11 cellular contexts compared by ENCODE assay signal in the genomic region with DNA sequence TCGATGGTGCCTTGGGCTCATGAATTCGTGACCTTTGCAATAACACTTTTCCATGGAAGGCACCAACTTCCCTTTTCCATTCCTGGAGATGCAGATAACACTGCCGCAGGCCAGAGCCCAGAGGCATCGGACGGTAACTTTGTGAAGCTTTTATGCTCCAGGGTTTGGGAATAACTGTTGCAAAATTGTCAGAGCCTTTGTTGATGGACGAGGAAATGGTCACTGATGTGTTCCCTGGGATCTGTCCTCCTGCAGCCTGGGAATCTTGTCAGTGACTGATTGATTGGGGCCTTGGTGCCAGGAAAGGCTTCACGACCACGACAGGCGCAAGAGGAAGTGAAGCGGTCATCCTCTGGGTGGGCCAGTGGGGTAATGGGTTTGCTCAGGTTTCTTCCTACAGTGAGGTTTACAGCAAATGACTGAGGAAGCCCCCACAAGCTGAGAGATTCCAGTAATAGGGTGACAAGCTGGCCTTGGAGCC. TPM values are rescaled to one million over a fixed set of nuclear protein-coding genes. Genes with fewer than 3 reads are reported as not detected.
DNase-seq lines count a peak whose midpoint lies in the region; ATAC-seq and TF ChIP-seq lines count a peak whose summit lies in the region.
"Had no signal": no experiment of that assay in that cellular context is flagged by ENCODE, and none has a peak within 500 bp of the region (broad histone marks: within the 10 kb centered on the region; RNA-seq: fewer than 3 reads in every experiment).

No MANE protein-coding gene starts in this region.

- H2AFZ ChIP-seq in osteoblast (ENCODE audit: low read length) (no peak overlapping the region), GM23248 (no peak overlapping the region), OCI-LY7 (ENCODE audit: low read length) (no peak overlapping the region)

- TF ChIP-seq CTCF in dorsolateral prefrontal cortex (IDR thresholded peaks at IDR 0.05 in 54 of 56, conservative IDR thresholded peaks at IDR 0.05 in 2 of 56; ENCODE audit: low read depth in 1 of 56, partially characterized antibody in 56 of 56) (no peak), osteoblast (IDR thresholded peaks at IDR 0.05; ENCODE audit: extremely low read depth, low read depth, low read length) (no peak), OCI-LY7 (conservative IDR thresholded peaks at IDR 0.05; ENCODE audit: low read length) (no peak)

- POLR2A ChIA-PET in OCI-LY7 (lab: Charles Lee), result no interaction called here

- H3K79me2 ChIP-seq in osteoblast (ENCODE audit: insufficient read depth, low read length) (peaks cover 54% of the 10 kb centered on the region), GM23248 (ENCODE audit: insufficient read depth) (peaks cover 43% of the 10 kb centered on the region), OCI-LY7 (ENCODE audit: insufficient read depth, low read depth, low read length) (no peaks in the 10 kb centered on the region)

- H3K27me3 ChIP-seq in BLaER1 (no peaks in the 10 kb centered on the region), dorsolateral prefrontal cortex (no peaks in the 10 kb centered on the region), osteoblast (ENCODE audit: insufficient read depth, low read length) (no peaks in the 10 kb centered on the region), GM23248 (replicated peaks; ENCODE audit: insufficient read depth) (no peaks in the 10 kb centered on the region)

- CTCF ChIA-PET in OCI-LY7 (lab: Charles Lee; ENCODE audit: unreplicated experiment), result no interaction called here

- DNase-seq in LHCN-M2 (ENCODE audit: low read depth) (peak; percentile 32), dorsolateral prefrontal cortex (no peak), osteoblast (ENCODE audit: insufficient read length, low spot score, missing footprints) (no peak), GM23248 (no peak), OCI-LY7 (ENCODE audit: low spot score) (no peak)
- DNase-seq: activated CD8-positive, alpha-beta memory T cell treated with anti-CD3 and anti-CD28 coated beads, Interleukin-2, amount 50 U/mL, for 48 hours; GOT3; NCI-H1694 treated with DMSO at 0.1 percent for 48 hours had no signal

- H3K9ac ChIP-seq in BLaER1 (no peak overlapping the region), GM23248 (no peak overlapping the region)

- H3K4me2 ChIP-seq in BLaER1, result peak overlapping the region; percentile 46
- peak overlapping the region; percentile 52 for H3K4me2 ChIP-seq in osteoblast (ENCODE audit: insufficient read depth, low read length)
- H3K4me2 ChIP-seq in GM23248 (ENCODE audit: unreplicated experiment), result no peak overlapping the region
- H3K4me2 ChIP-seq in OCI-LY7 (ENCODE audit: low read length), result no peak overlapping the region

- H3K36me3 ChIP-seq in BLaER1 (peaks cover 72% of the 10 kb centered on the region), osteoblast (ENCODE audit: insufficient read depth, low read length) (peaks cover 25% of the 10 kb centered on the region), GM23248 (ENCODE audit: low read depth) (0 out of 2 replicates have a peak, but pooled peaks cover 8% of the 10 kb centered on the region), OCI-LY7 (ENCODE audit: insufficient read depth, low read length) (peaks cover 50% of the 10 kb centered on the region)

- WGBS in GM23248 (ENCODE audit: low coverage in 1 of 2, low lambda C conversion rate in 2 of 2, missing lambda C conversion rate in 2 of 2), 2 experiments, result 91 to 92% methylated on average over 10 of the region's 10 CpGs

- no TSS peak for BruUV-seq in OCI-LY7 (replicated peaks; lab: Mats Ljungman, UMichigan)

- H3K9me3 ChIP-seq in BLaER1, result no peaks in the 10 kb centered on the region
- H3K9me3 ChIP-seq in osteoblast (ENCODE audit: low read depth, low read length), result no peaks in the 10 kb centered on the region
- no peaks in the 10 kb centered on the region for H3K9me3 ChIP-seq in GM23248 (ENCODE audit: low read depth)
- no peaks in the 10 kb centered on the region for H3K9me3 ChIP-seq in OCI-LY7 (ENCODE audit: low read length)

- H3K27ac ChIP-seq in BLaER1 (0 out of 2 replicates have a peak overlapping the region, but pooled peaks have one; percentile 52), dorsolateral prefrontal cortex (peak overlapping the region in 55 of 59 donors; percentile 44 to 91 (median 82)), osteoblast (ENCODE audit: low read depth, low read length) (peak overlapping the region; percentile 83), GM23248 (no peak overlapping the region), OCI-LY7 (ENCODE audit: low read depth, low read length, poor library complexity, severe bottlenecking) (no peak overlapping the region)

- H3F3A ChIP-seq in GM23248 (ENCODE audit: insufficient read depth), result 0 out of 2 replicates have a peak, but pooled peaks cover 4% of the 10 kb centered on the region

- peaks cover 67% of the 10 kb centered on the region for H3K4me1 ChIP-seq in BLaER1
- H3K4me1 ChIP-seq in osteoblast (ENCODE audit: insufficient read depth, low read length), result peaks cover 33% of the 10 kb centered on the region
- peaks cover 3% of the 10 kb centered on the region; the same call in 1 of the 2 replicates for H3K4me1 ChIP-seq in GM23248 (ENCODE audit: insufficient read depth)
- H3K4me1 ChIP-seq in OCI-LY7 (ENCODE audit: insufficient read depth, low read length, poor library complexity, severe bottlenecking), result peaks cover 4% of the 10 kb centered on the region

- ATAC-seq in HG03025 (IDR thresholded peaks at IDR 0.05; ENCODE audit: low FRiP score, unreplicated experiment) (no peak), HG03139 (IDR thresholded peaks at IDR 0.05; ENCODE audit: unreplicated experiment) (no peak)

- H3K4me3 ChIP-seq in BLaER1 (no peak overlapping the region), dorsolateral prefrontal cortex (peak overlapping the region in 1 of 59 donors; percentile 19), osteoblast (ENCODE audit: insufficient read depth, low read length) (no peak overlapping the region), GM23248 (no peak overlapping the region), OCI-LY7 (ENCODE audit: low read depth, low read length, poor library complexity, severe bottlenecking) (no peak overlapping the region)

- intact Hi-C loops in dorsolateral prefrontal cortex (cut with DNase I) (no loop called here), OCI-LY7 (cut with micrococcal nuclease; ENCODE audit: unreplicated experiment) (no loop called here)

- in situ Hi-C loops in GM23248 (cut with MboI), result no loop called here

- H3K9me2 ChIP-seq in GM23248 (ENCODE audit: insufficient read depth) (no peaks in the 10 kb centered on the region), OCI-LY7 (ENCODE audit: insufficient read depth, low read length) (no peaks in the 10 kb centered on the region)

- H4K20me1 ChIP-seq in BLaER1 (peaks cover 89% of the 10 kb centered on the region), osteoblast (ENCODE audit: insufficient read depth, low read length) (peaks cover 20% of the 10 kb centered on the region), GM23248 (ENCODE audit: insufficient read depth) (no peaks in the 10 kb centered on the region), OCI-LY7 (ENCODE audit: insufficient read depth, low read length) (no peaks in the 10 kb centered on the region)

RNA-seq across cellular contexts. Expression of a gene that starts 37.4 kb away (rescaled TPM):
- total RNA-seq in LHCN-M2 (2014; rRNA removed) (31.9 and 35.0 TPM in 2 replicates), dorsolateral prefrontal cortex (10 to 100 TPM; 40.3 to 89.2 (median 57.6) TPM), osteoblast (34.4 and 39.5 TPM in 2 replicates), OCI-LY7 (2022) (61.3 and 68.2 TPM in 2 replicates)
- 16.3 TPM for polyA plus RNA-seq in LHCN-M2 (2012)
- 31.4 and 32.5 TPM in 2 replicates for total RNA-seq in GM23248 (2014; rRNA removed; shearing (Covaris generic))
- polyA plus RNA-seq in GM23248 (2016; fragmentation: Nextera tagmentation; extraction: Ambion mirVana), result 28.6 and 30.2 TPM in 2 replicates
- total RNA-seq in OCI-LY7 (2014; rRNA removed; shearing (Covaris generic)), result 59.6 and 67.3 TPM in 2 replicates

RNA-seq across cellular contexts. Expression of a gene that starts 56.0 kb away (rescaled TPM):
- total RNA-seq in LHCN-M2 (2014; rRNA removed) (29.3 and 32.8 TPM in 2 replicates), dorsolateral prefrontal cortex (100 to 1,000 TPM in 6 of 120 experiments, 10 to 100 TPM in 80, 1 to 10 TPM in 34; 1.7 to 175 (median 17.1) TPM), osteoblast (78.1 and 95.2 TPM in 2 replicates), OCI-LY7 (2022) (not detected in 2 replicates)
- 7.4 TPM for polyA plus RNA-seq in LHCN-M2 (2012)
- total RNA-seq in GM23248 (2014; rRNA removed; shearing (Covaris generic)), result 47.8 and 50.6 TPM in 2 replicates
- 31.2 and 31.5 TPM in 2 replicates for polyA plus RNA-seq in GM23248 (2016; fragmentation: Nextera tagmentation; extraction: Ambion mirVana)
- not detected in 2 replicates for total RNA-seq in OCI-LY7 (2014; rRNA removed; shearing (Covaris generic))

Comparison
In these comparisons a context has a peak if more than half of its experiments do, and no peak if none do; other contexts are left out.
1. H3K27ac ChIP-seq: peak in BLaER1 (single experiment), dorsolateral prefrontal cortex (55 of 59) and osteoblast (single experiment); none in GM23248 (single experiment) and OCI-LY7 (single experiment).
2. H3K4me2 ChIP-seq: peak in BLaER1 (single experiment) and osteoblast (single experiment); none in GM23248 (single experiment) and OCI-LY7 (single experiment).